In the genomic region with DNA sequence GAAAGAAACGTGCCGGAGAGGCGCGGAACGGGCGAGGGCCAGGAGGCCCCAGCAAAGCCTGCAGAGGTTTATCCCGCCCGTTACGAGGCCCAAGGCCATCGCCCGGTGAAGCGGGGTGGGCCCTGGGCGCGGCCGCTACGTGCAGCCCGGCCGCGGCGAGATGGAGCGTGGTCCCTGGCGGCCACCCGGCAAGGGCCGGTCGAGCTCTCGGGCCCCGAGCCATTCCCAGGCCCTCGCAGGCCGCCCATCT, we compare ENCODE assay signal across 1 cellular context.
TF ChIP-seq lines count a peak whose summit lies in the region.

No MANE protein-coding gene starts in this region.

TF ChIP-seq in IMR-90, 13 proteins besides CTCF, POLR2A, EP300 and RAD21:
- TF ChIP-seq BHLHE40 (IDR thresholded peaks at IDR 0.05; ENCODE audit: low read depth, low read length) (peak; percentile 51; the same call in 1 of the 2 replicates), FOS (IDR thresholded peaks at IDR 0.05; ENCODE audit: low read depth, low read length) (no peak)
